33 cellular contexts compared by ENCODE assay signal in the genomic region with DNA sequence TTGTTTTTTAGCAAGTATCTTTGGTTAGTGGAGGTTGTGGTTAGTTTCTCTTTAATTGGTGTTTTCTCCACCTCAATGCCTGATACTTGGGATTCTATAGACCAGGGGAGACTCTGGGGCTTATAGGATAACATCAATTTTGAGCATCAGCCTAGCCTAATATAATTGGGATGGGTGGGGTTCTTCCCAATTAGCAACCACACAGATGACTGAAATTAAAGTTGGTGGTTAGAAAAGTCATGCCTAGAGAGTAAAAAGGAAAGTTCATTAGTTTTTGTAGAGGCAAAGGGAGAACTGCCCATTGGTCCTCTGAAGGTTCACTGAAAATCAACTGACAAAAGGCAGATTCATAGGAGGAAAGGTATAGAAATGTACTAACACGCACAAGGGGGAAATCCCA.
"Had no signal": no experiment of that assay in that cellular context is flagged by ENCODE, and none has a peak within 500 bp of the region (broad histone marks: within the 10 kb centered on the region; RNA-seq: fewer than 3 reads in every experiment).

No MANE protein-coding gene starts in this region.

- H3K36me3 ChIP-seq: MG63 had no signal

- H3K4me3 ChIP-seq: MG63 had no signal

- DNase-seq: Kasumi-1, MG63, MM.1S, MV-4-11, NCI-H1048, NCI-H1092, NCI-H1092 treated with DMSO at 0.1 percent for 48 hours, NCI-H1105, NCI-H1105 treated with DMSO at 0.1 percent for 48 hours, NCI-H1417 treated with DMSO at 0.1 percent for 48 hours, NCI-H1436, NCI-H1436 treated with DMSO at 0.1 percent for 48 hours, NCI-H1694, NCI-H1694 treated with DMSO at 0.1 percent for 48 hours, NCI-H187, NCI-H187 treated with DMSO at 0.1 percent for 48 hours, NCI-H1930, NCI-H2029, NCI-H2029 treated with DMSO at 0.1 percent for 48 hours, NCI-H2081, NCI-H2081 treated with DMSO at 0.1 percent for 48 hours, NCI-H2107, NCI-H2171, NCI-H2171 treated with DMSO at 0.1 percent for 48 hours, NCI-H2227 treated with DMSO at 0.1 percent for 48 hours, NCI-H226, NCI-H345, NCI-H446, NCI-H446 treated with DMSO at 0.1 percent for 48 hours, NCI-H510A, NCI-H510A treated with DMSO at 0.1 percent for 48 hours, NCI-H524, NCI-H524 treated with DMSO at 0.1 percent for 48 hours had no signal

- H3K9me3 ChIP-seq: MG63 had no signal

- H3K27me3 ChIP-seq: MG63 had no signal
